9 cellular contexts compared by ENCODE assay signal in the genomic region with DNA sequence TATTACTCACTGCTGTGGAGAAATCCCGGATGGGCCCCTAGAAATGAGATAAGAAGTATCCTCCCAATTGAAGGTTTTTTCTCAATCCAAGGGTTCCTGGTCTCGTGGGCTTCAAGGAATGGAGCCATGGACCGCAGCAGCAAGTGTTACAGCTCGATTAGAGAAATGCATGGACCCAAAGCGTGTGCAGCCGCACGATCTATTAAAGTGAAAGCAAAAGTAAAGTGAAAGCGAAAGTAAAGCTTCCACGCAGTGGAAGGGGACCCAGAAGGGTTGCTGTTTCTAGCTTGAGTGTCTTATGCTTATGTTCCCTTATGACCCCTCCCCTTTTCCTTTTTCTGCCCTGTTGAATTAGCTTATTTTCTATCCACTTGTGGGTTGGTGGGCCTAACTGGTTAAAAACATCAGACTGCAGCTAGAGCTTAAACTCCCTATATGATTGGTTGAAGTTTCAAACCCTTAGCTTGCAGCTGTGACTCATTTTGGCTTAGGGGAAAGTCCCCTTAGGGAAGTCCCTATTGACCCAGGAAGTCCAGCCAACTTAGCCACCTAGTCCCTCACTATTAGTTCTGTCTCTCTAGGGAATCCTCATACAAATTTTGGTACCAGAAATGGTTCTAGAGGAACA.
A peak's percentile ranks its signal among the peaks of the same experiment; 100 is the strongest.
DNase-seq lines count a peak whose midpoint lies in the region; ATAC-seq, FAIRE-seq and TF ChIP-seq lines count a peak whose summit lies in the region.
"Had no signal": no experiment of that assay in that cellular context is flagged by ENCODE, and none has a peak within 500 bp of the region (broad histone marks: within the 10 kb centered on the region; RNA-seq: fewer than 3 reads in every experiment).

No MANE protein-coding gene starts in this region.

- no peak overlapping the region for H3K18ac ChIP-seq in mesenchymal stem cell (ENCODE audit: low read depth in 1 of 2, low read length in 2 of 2)

- no peak for TF ChIP-seq POLR2A in GM12891 (IDR thresholded peaks at IDR 0.05; ENCODE audit: low read depth, low read length)

- no peaks in the 10 kb centered on the region for H3K4me1 ChIP-seq in SJCRH30
- no peaks in the 10 kb centered on the region for H3K4me1 ChIP-seq in adipocyte (ENCODE audit: control insufficient read depth, insufficient read depth, low read length)
- H3K4me1 ChIP-seq in mesenchymal stem cell (ENCODE audit: control insufficient read depth, insufficient read depth, low read depth, low read length) = no peaks in the 10 kb centered on the region
- H3K4me1 ChIP-seq in urinary bladder (ENCODE audit: insufficient read depth) = no peaks in the 10 kb centered on the region

- H3K79me1 ChIP-seq in mesenchymal stem cell (replicated peaks; ENCODE audit: low read length, poor library complexity, severe bottlenecking) = no peaks in the 10 kb centered on the region

- H2BK120ac ChIP-seq in mesenchymal stem cell (ENCODE audit: low read depth, low read length) = no peak overlapping the region

- peak; percentile 72 for ATAC-seq in GM21825 (IDR thresholded peaks at IDR 0.05; ENCODE audit: unreplicated experiment)

- H3K36me3 ChIP-seq in SJCRH30 (no peaks in the 10 kb centered on the region), adipocyte (ENCODE audit: control insufficient read depth, insufficient read depth, low read length, severe bottlenecking) (no peaks in the 10 kb centered on the region), mesenchymal stem cell (ENCODE audit: control insufficient read depth in 1 of 2, insufficient read depth in 2 of 2, low read depth in 1 of 2, low read length in 2 of 2) (no peaks in the 10 kb centered on the region), urinary bladder (ENCODE audit: insufficient read depth) (no peaks in the 10 kb centered on the region)

- peak overlapping the region; percentile 57 for H2AFZ ChIP-seq in mesenchymal stem cell (ENCODE audit: low read depth, low read length)

- peak; percentile 8 for DNase-seq in GM12891 (ENCODE audit: insufficient read length, low spot score)
- peak; percentile 68 to 82 for DNase-seq in Kasumi-1 (lab: John Stamatoyannopoulos, UW)
- peak; percentile 29 to 62 for DNase-seq in SJCRH30
- no peak for DNase-seq in adipocyte (ENCODE audit: low read depth)
- peak; percentile 40 for DNase-seq in mesenchymal stem cell
- no peak for DNase-seq in frontal cortex (ENCODE audit: low spot score in 2 of 2)

- H2BK5ac ChIP-seq in mesenchymal stem cell (ENCODE audit: low read depth, low read length, poor library complexity, severe bottlenecking) = no peak overlapping the region

- FAIRE-seq in GM12891 (lab: Jason Lieb, UNC) (peak; percentile 90), frontal cortex (lab: Jason Lieb, UNC) (no peak)
- FAIRE-seq: endometrium had no signal

- 89% methylated on average over 7 of the region's 9 CpGs for WGBS in mesenchymal stem cell
- WGBS in urinary bladder = 78% methylated on average over 9 of the region's 9 CpGs

- no peak overlapping the region for H4K91ac ChIP-seq in mesenchymal stem cell (ENCODE audit: low read length)

- H3K27me3 ChIP-seq in SJCRH30 = no peaks in the 10 kb centered on the region
- H3K27me3 ChIP-seq in adipocyte (replicated peaks; ENCODE audit: control insufficient read depth, insufficient read depth, low read length) = no peaks in the 10 kb centered on the region
- H3K27me3 ChIP-seq in mesenchymal stem cell (ENCODE audit: control insufficient read depth in 1 of 2, insufficient read depth in 1 of 2, low read length in 2 of 2) = no peaks in the 10 kb centered on the region

- H3K14ac ChIP-seq in mesenchymal stem cell (ENCODE audit: low read length in 2 of 2) = no peak overlapping the region

- no peaks in the 10 kb centered on the region for H3K9me3 ChIP-seq in SJCRH30 (replicated peaks)
- H3K9me3 ChIP-seq in adipocyte (ENCODE audit: control insufficient read depth, low read length) = no peaks in the 10 kb centered on the region
- peaks cover 16% of the 10 kb centered on the region for H3K9me3 ChIP-seq in mesenchymal stem cell (ENCODE audit: control insufficient read depth, low read length)

- peak overlapping the region; percentile 76 for H4K8ac ChIP-seq in mesenchymal stem cell (ENCODE audit: low read length)

- no peak overlapping the region for H2BK15ac ChIP-seq in mesenchymal stem cell (ENCODE audit: low read depth, poor library complexity, severe bottlenecking)

- H3K27ac ChIP-seq in SJCRH30 (peak overlapping the region; percentile 77), mesenchymal stem cell (ENCODE audit: low read length, poor library complexity, severe bottlenecking) (no peak overlapping the region), urinary bladder (ENCODE audit: low read depth) (no peak overlapping the region)

- H3K4me3 ChIP-seq in SJCRH30 (peak overlapping the region; percentile 65), adipocyte (ENCODE audit: low read length) (peak overlapping the region; percentile 78), mesenchymal stem cell (ENCODE audit: insufficient read depth in 1 of 2, low read depth in 1 of 2, low read length in 2 of 2) (peak overlapping the region in 1 of 2 experiments; percentile 74), urinary bladder (ENCODE audit: low read depth, low read length) (peak overlapping the region; percentile 46)

- H3K9ac ChIP-seq in adipocyte (ENCODE audit: low read length) = peak overlapping the region; percentile 67
- H3K9ac ChIP-seq in mesenchymal stem cell (ENCODE audit: low read length) = peak overlapping the region; percentile 74

- H2AK5ac ChIP-seq in mesenchymal stem cell (ENCODE audit: low read length, severe bottlenecking) = no peak overlapping the region

- H3K23ac ChIP-seq in mesenchymal stem cell (ENCODE audit: low read length in 2 of 2) = no peak overlapping the region

- H3K4me2 ChIP-seq in mesenchymal stem cell (ENCODE audit: low read length, poor library complexity, severe bottlenecking) = peak overlapping the region; percentile 40

- no peak overlapping the region for H2BK12ac ChIP-seq in mesenchymal stem cell (ENCODE audit: low read length in 2 of 2)

- peak overlapping the region in 1 of 2 experiments; percentile 7 for H3K4ac ChIP-seq in mesenchymal stem cell (ENCODE audit: low read depth in 1 of 2, low read length in 2 of 2)

TF ChIP-seq in GM12891, 5 proteins besides CTCF, POLR2A, EP300 and RAD21:
- peak; percentile 26; the same call in 1 of the 2 replicates for TF ChIP-seq POLR2AphosphoS5 (IDR thresholded peaks at IDR 0.05; ENCODE audit: low read depth, low read length)
- TF ChIP-seq POU2F2 (IDR thresholded peaks at IDR 0.05; ENCODE audit: low read depth, low read length) = no peak
TF ChIP-seq in GM12891: peak in this region for 1.

Comparison
In these comparisons a context has a peak if more than half of its experiments do, and no peak if none do; other contexts are left out.
1. DNase-seq: peak in GM12891 (single experiment), Kasumi-1 (2 of 2), SJCRH30 (2 of 2) and mesenchymal stem cell (single experiment); none in adipocyte (single experiment) and frontal cortex (0 of 2).